In the genomic region with DNA sequence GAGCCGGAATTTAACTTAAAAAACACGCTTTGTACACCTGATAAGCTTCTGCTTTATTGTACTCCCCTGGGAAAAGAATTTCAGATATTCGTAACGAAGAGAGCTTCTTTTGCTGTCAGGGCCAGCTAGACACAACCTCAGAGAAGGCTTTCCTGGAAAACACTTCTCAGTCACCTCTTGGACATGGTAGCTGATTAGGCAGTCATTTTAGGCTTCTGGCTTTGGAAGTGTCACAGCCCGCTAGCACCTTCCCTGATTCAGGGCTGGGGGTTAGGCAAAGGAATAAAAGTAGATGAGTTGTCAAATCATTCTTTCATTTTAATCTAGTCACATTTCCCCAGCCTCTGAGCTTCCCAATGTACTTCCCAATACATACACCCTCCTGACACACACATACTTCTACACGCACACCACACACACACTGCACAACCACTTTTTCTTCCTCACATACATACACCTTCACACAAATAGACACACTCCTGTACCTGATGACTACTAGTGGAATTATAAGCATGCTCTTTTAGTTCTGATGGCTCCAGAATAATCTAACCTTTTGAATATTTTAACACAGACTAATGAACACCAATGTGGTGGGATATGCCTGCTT, we compare ENCODE assay signal across 38 cellular contexts. TPM values are rescaled to one million over a fixed set of nuclear protein-coding genes. Genes with fewer than 3 reads are reported as not detected.
"Had no signal": no experiment of that assay in that cellular context is flagged by ENCODE, and none has a peak within 500 bp of the region (broad histone marks: within the 10 kb centered on the region; RNA-seq: fewer than 3 reads in every experiment).

No MANE protein-coding gene starts in this region.

- DNase-seq: activated CD4-positive, alpha-beta T cell treated with anti-CD3 and anti-CD28 coated beads for 1 hour; activated CD4-positive, alpha-beta T cell treated with anti-CD3 and anti-CD28 coated beads for 48 hours; activated CD4-positive, CD25-positive, alpha-beta regulatory T cell; activated CD8-positive, alpha-beta T cell treated with anti-CD3 and anti-CD28 coated beads for 36 hours; activated effector memory CD4-positive, alpha-beta T cell treated with anti-CD3 and anti-CD28 coated beads, Interleukin-2, amount 50 U/mL, for 16 hours; activated naive CD4-positive, alpha-beta T cell; activated naive CD4-positive, alpha-beta T cell treated with anti-CD3 and anti-CD28 coated beads, Interleukin-2, amount 50 U/mL, for 16 hours; activated naive CD8-positive, alpha-beta T cell treated with anti-CD3 and anti-CD28 coated beads for 36 hours; activated T-cell treated with anti-CD3 and anti-CD28 coated beads, Interleukin-2, amount 50 U/mL, for 1 hour; activated T-cell treated with anti-CD3 and anti-CD28 coated beads, Interleukin-2, amount 50 U/mL, for 72 hours; amniotic stem cell; body of pancreas; caudate nucleus; cerebellar nuclear complex; NCI-H1092 treated with DMSO at 0.1 percent for 48 hours; NCI-H1417; NCI-H146; NCI-H1930; NCI-H2081 treated with DMSO at 0.1 percent for 48 hours; NCI-H510A; NCI-H526; NCI-H748 treated with DMSO at 0.1 percent for 48 hours; PC-9; SHP77; SJCRH30; T1000; WERI-Rb-1 had no signal

- H3K36me3 ChIP-seq: ascending aorta, breast epithelium, SJCRH30, WERI-Rb-1 had no signal

- H3K4me2 ChIP-seq: KMS-11, PC-9 had no signal

- H3K27me3 ChIP-seq: ascending aorta, body of pancreas, breast epithelium, SJCRH30 had no signal

- H3K4me1 ChIP-seq: ascending aorta, body of pancreas, breast epithelium, SJCRH30 had no signal

- H2AFZ ChIP-seq: PC-9 had no signal

- H3K27ac ChIP-seq: ascending aorta, body of pancreas, breast epithelium, KMS-11, PC-9, RWPE1, SJCRH30, SK-N-MC, WERI-Rb-1 had no signal

- H3K4me3 ChIP-seq: ascending aorta, body of pancreas, breast epithelium, PC-9, SJCRH30, SK-N-MC had no signal

- H3K9me3 ChIP-seq: ascending aorta, body of pancreas, breast epithelium, SJCRH30 had no signal

- H3K9ac ChIP-seq: KMS-11 had no signal

- ATAC-seq: activated CD8-positive, alpha-beta T cell treated with anti-CD3 and anti-CD28 coated beads for 36 hours; activated T-cell treated with anti-CD3 and anti-CD28 coated beads, Interleukin-2, amount 50 U/mL, for 72 hours; activated T-helper 17 cell treated with anti-CD3 and anti-CD28 coated beads, Interleukin-2, amount 50 U/mL, for 72 hours; body of pancreas had no signal

RNA-seq across cellular contexts. Expression of a gene that starts 34.9 kb away (rescaled TPM):
- total RNA-seq: activated CD8-positive, alpha-beta memory T cell treated with anti-CD3 and anti-CD28 coated beads for 36 hours; activated CD8-positive, alpha-beta T cell treated with anti-CD3 and anti-CD28 coated beads for 36 hours; activated naive CD8-positive, alpha-beta T cell treated with anti-CD3 and anti-CD28 coated beads for 36 hours; activated T-cell treated with anti-CD3 and anti-CD28 coated beads, Interleukin-2, amount 50 U/mL, for 72 hours; activated T-helper 17 cell treated with anti-CD3 and anti-CD28 coated beads, Interleukin-2, amount 50 U/mL, for 72 hours; ascending aorta; breast epithelium; M059J; OCI-LY7; PC-9; SJCRH30; T-helper 1 cell treated with Interleukin-12 subunit alpha and Interleukin-12 subunit beta and Interleukin-4 antibody, amounts not matched to agents 30 ng/mL and 1 ng/mL, for 36 hours; T-helper 2 cell treated with Interferon-gamma antibody and Interleukin-4, amounts not matched to agents 100 ng/mL and 5 ng/mL, for 36 hours had no signal
